ENCODE assay signal across 12 cellular contexts in genomic region chr9:69932901-69933300, GRCh38.
DNase-seq lines count a peak whose midpoint lies in the region; ATAC-seq and TF ChIP-seq lines count a peak whose summit lies in the region.
"Had no signal": no experiment of that assay in that cellular context is flagged by ENCODE, and none has a peak within 500 bp of the region (broad histone marks: within the 10 kb centered on the region; RNA-seq: fewer than 3 reads in every experiment).

No MANE protein-coding gene starts in this region.

- H3K27ac Mint-ChIP-seq in immature natural killer cell, result no peak overlapping the region

- H3K36me3 ChIP-seq in A673 (ENCODE audit: insufficient read depth, low read length, poor library complexity, severe bottlenecking), result no peaks in the 10 kb centered on the region
- H3K36me3 ChIP-seq: colonic mucosa, neutrophil, tibial nerve had no signal

- ATAC-seq in HG03457 (IDR thresholded peaks at IDR 0.05; ENCODE audit: unreplicated experiment) (no peak), HG03521 (IDR thresholded peaks at IDR 0.05; ENCODE audit: unreplicated experiment) (no peak)

- no peak overlapping the region for H3K27ac ChIP-seq in A673 (ENCODE audit: low read depth, low read length, poor library complexity, severe bottlenecking)
- H3K27ac ChIP-seq: colonic mucosa, neutrophil, tibial nerve had no signal

- peaks cover 0 to 6% (median 3%) of the 10 kb centered on the region in 3 donors for H3K27me3 Mint-ChIP-seq in immature natural killer cell (ENCODE audit: low read depth in 3 of 3)

- CTCF ChIA-PET in A673 (lab: Charles Lee), result no interaction called here

- no peaks in the 10 kb centered on the region for H3K4me1 Mint-ChIP-seq in immature natural killer cell

- peaks cover 0 to 4% (median 0%) of the 10 kb centered on the region in 3 donors for H3K36me3 Mint-ChIP-seq in immature natural killer cell

- intact Hi-C loops in A673 (cut with micrococcal nuclease; ENCODE audit: unreplicated experiment), result loop anchor here (5.0 kb wide), 3 partner anchors 386 to 896 kb away; partner anchors contain the start of gene FXN

- TF ChIP-seq CTCF in A673 (conservative IDR thresholded peaks at IDR 0.05; ENCODE audit: low read depth, low read length) (peak; percentile 55), GM12864 (IDR thresholded peaks at IDR 0.05; ENCODE audit: low read depth, low read length, missing control alignments) (peak; percentile 17), choroid plexus epithelial cell (conservative IDR thresholded peaks at IDR 0.05; ENCODE audit: low read depth, low read length) (peak; percentile 44)

- H3K4me3 Mint-ChIP-seq in immature natural killer cell, result no peak overlapping the region

- H3K4me3 ChIP-seq in A673 (ENCODE audit: low read depth, low read length, poor library complexity, severe bottlenecking) (no peak overlapping the region), GM12864 (ENCODE audit: low read depth, low read length) (no peak overlapping the region), choroid plexus epithelial cell (ENCODE audit: low read depth, low read length) (no peak overlapping the region)
- H3K4me3 ChIP-seq: colonic mucosa, tibial nerve had no signal

- H3K9me3 Mint-ChIP-seq in immature natural killer cell, result peaks cover 3 to 29% (median 6%) of the 10 kb centered on the region in 6 donors

- no TSS peak for BruUV-seq in A673 (replicated peaks; lab: Mats Ljungman, UMichigan)

- DNase-seq in A673 (ENCODE audit: low spot score), result peak; percentile 60
- no peak for DNase-seq in GM12864 (ENCODE audit: low read depth)
- DNase-seq in NCI-H69 (lab: John Stamatoyannopoulos, UW), result peak; percentile 39
- peak; percentile 13 for DNase-seq in choroid plexus epithelial cell (ENCODE audit: low read depth)
- no peak for DNase-seq in NCI-H510A (lab: John Stamatoyannopoulos, UW)
- no peak for DNase-seq in immature natural killer cell
- DNase-seq: colonic mucosa, DMS153 had no signal

- POLR2A ChIA-PET in A673 (lab: Charles Lee; ENCODE audit: low non-redundant PET), result no interaction called here

- no peaks in the 10 kb centered on the region for H3K9me3 ChIP-seq in A673 (ENCODE audit: low read depth, low read length, poor library complexity, severe bottlenecking)

- H3K27me3 ChIP-seq in A673 (replicated peaks; ENCODE audit: insufficient read depth, low read depth, low read length, poor library complexity), result peaks cover 3% of the 10 kb centered on the region
- H3K27me3 ChIP-seq: colonic mucosa, neutrophil, tibial nerve had no signal

- no peaks in the 10 kb centered on the region for H3K4me1 ChIP-seq in A673 (ENCODE audit: insufficient read depth, low read length, poor library complexity, severe bottlenecking)
- H3K4me1 ChIP-seq: colonic mucosa, tibial nerve had no signal

Comparison
In these comparisons a context has a peak if more than half of its experiments do, and no peak if none do; other contexts are left out.
1. DNase-seq: peak in A673 (single experiment), NCI-H69 (single experiment) and choroid plexus epithelial cell (single experiment); none in GM12864 (single experiment), NCI-H510A (single experiment) and immature natural killer cell (0 of 3).
2. Peak in every context shown above with its lines, with median percentiles within 50 percentile points of each other: CTCF ChIP-seq.